In the genomic region with DNA sequence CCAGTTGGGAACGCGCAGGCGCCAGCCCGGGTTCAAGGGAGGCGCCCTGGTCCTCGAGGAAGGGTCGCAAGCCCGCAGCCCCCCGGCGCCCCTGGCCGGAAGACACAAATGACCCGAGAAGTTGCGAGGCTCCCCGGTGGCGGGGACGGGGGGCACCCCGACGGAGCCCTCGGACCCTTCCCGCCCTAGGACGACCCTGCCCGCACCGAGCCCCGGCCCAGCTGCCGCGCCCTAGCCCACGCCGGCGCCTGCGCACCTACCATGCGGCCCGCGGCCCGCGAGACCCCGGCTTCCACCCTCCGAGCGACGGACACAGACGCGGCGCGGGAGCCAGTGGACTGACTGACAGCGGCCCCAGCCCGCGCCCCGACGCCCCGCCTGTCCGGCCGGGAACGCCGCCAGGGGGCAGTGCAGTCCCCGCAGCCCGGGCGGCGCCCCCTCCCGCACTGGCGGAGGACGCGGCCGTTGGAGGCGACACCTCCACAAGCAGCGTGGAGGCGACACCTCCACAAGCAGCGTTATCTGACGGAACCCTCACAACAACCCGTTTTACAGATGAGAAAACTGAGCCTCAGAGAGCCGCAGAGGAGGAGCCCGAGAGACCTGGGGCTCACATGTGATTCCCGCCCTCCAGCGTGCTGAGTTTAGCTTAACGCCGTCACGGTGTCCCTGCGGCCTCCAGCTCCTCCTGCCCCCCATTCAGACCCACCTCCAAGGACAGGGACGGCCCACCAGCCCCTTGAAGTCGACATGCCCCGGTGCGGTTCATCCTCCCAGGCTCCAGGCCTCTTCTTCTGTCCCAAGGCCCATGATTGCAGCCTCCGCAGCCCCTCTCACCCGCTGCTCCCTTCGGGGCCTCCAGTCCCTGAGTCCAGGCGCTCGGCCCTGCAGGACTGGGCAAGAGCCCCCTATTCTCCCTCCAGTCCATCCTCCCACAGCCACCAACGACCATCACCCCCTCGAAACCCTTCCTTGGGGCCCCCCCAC, we compare ENCODE assay signal across 8 cellular contexts. TPM values are rescaled to one million over a fixed set of nuclear protein-coding genes. Genes with fewer than 3 reads are reported as not detected.
DNase-seq lines count a peak whose midpoint lies in the region; ATAC-seq and TF ChIP-seq lines count a peak whose summit lies in the region.

Gene NMUR1, minus strand, starts transcription at position 347 of the 987 bp plus-strand sequence. Its CDS starts 84 bp downstream, at position 263.

- TF ChIP-seq CTCF in GM12872 (IDR thresholded peaks at IDR 0.05; ENCODE audit: insufficient read depth, low read depth, low read length): peak; percentile 63
- TF ChIP-seq CTCF in chondrocyte (IDR thresholded peaks at IDR 0.05): peak; percentile 94

- peak; percentile 32 for DNase-seq in HK-2 (ENCODE audit: unreplicated experiment)
- DNase-seq in chondrocyte (ENCODE audit: low spot score): no peak
- DNase-seq in lung microvascular endothelial cell (ENCODE audit: low read depth in 2 of 2): peak; percentile 49 to 72
- DNase-seq in stimulated activated CD8-positive, alpha-beta memory T cell treated with anti-CD3 and anti-CD28 coated beads, Interleukin-15, amount 100 ng/mL, for 1 hour (ENCODE audit: low read depth): peak; percentile 37
- DNase-seq in NCI-H226: no peak

- ATAC-seq in activated CD4-positive, CD25-positive, alpha-beta regulatory T cell treated with anti-CD3 and anti-CD28 coated beads, Interleukin-2, amount 50 U/mL, for 24 hours: peak; percentile 81 to 90
- ATAC-seq in HG02623 (IDR thresholded peaks at IDR 0.05; ENCODE audit: unreplicated experiment): no peak

- H3K27me3 Mint-ChIP-seq in chondrocyte (ENCODE audit: low read depth): peaks cover 3% of the 10 kb centered on the region

- H3K9me3 Mint-ChIP-seq in chondrocyte (ENCODE audit: low read depth): no peaks in the 10 kb centered on the region

- H3K36me3 Mint-ChIP-seq in chondrocyte (ENCODE audit: low read depth): no peaks in the 10 kb centered on the region

- no peak within 1 kb of the TSS for H3K4me3 Mint-ChIP-seq in chondrocyte (ENCODE audit: unreplicated experiment)

- peaks cover 7% of the 10 kb centered on the region for H3K4me1 Mint-ChIP-seq in chondrocyte (ENCODE audit: low read depth)

- H3K27ac Mint-ChIP-seq in chondrocyte (ENCODE audit: unreplicated experiment): no peak within 1 kb of the TSS

RNA-seq across cellular contexts. Expression of gene NMUR1, which starts in this region (rescaled TPM):
- total RNA-seq in chondrocyte: 0.10 TPM in 1 of 3 replicates, not detected in the others
- total RNA-seq in lung microvascular endothelial cell: not detected in 2 replicates

Comparison
In these comparisons a context has a peak if more than half of its experiments do, and no peak if none do; other contexts are left out.
1. Peak in DNase-seq in lung microvascular endothelial cell; RNA of the gene not detected or under 1 TPM.
2. DNase-seq: peak in HK-2 (single experiment) and stimulated activated CD8-positive, alpha-beta memory T cell treated with anti-CD3 and anti-CD28 coated beads, Interleukin-15, amount 100 ng/mL, for 1 hour (single experiment); none in chondrocyte (single experiment) and NCI-H226 (single experiment).